Comparison of ENCODE assay signal across 28 cellular contexts in the genomic region with DNA sequence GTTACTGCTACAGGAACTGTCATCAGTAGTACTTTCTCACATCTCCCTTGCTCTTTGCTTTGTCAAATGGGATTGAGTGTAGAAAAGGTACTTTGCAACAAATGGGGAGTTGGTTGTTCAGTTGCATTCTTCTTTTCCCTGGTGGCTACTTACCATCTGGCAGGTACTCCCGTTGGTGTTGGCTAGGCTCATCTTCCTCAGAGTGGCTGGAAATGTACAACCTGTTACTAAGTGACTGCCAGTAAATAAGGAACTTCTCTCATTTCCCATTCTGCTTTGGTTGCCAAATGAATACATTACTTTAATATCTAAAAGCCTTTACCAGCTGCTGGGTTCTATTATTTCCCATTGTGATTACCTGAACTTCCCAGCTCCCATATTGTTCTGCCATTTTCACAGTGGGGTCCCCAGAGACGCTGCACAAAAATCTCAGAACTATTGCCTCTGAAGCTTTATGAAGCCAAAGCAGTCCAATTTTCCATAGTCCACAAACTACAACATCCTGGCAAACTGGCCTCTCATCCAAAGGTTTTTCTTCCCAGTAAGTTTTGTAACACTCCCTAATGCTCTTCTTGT.
DNase-seq lines count a peak whose midpoint lies in the region; ATAC-seq and TF ChIP-seq lines count a peak whose summit lies in the region.
"Had no signal": no experiment of that assay in that cellular context is flagged by ENCODE, and none has a peak within 500 bp of the region (broad histone marks: within the 10 kb centered on the region; RNA-seq: fewer than 3 reads in every experiment).

No MANE protein-coding gene starts in this region.

- H3K4me1 ChIP-seq in gastroesophageal sphincter = peaks cover 0 to 6% (median 0%) of the 10 kb centered on the region in 3 donors

- no peak for TF ChIP-seq CTCF in gastroesophageal sphincter (IDR thresholded peaks at IDR 0.05)

- ATAC-seq in left cardiac atrium (peak; percentile 27 to 36), Right ventricle myocardium inferior (no peak), gastroesophageal sphincter (peak; percentile 45)
- ATAC-seq: CD8-positive, alpha-beta T cell; Panc1 had no signal

- no peaks in the 10 kb centered on the region for H3K27me3 ChIP-seq in gastroesophageal sphincter

- TF ChIP-seq POLR2A in gastroesophageal sphincter (IDR thresholded peaks at IDR 0.05) = no peak

- intact Hi-C loops in left cardiac atrium (cut with DNase I) (no loop called here), Right ventricle myocardium inferior (cut with DNase I) (no loop called here), head of caudate nucleus (cut with DNase I) (no loop called here)

- no peak overlapping the region for H3K27ac ChIP-seq in gastroesophageal sphincter
- H3K27ac ChIP-seq: 22Rv1, C4-2B, GM23248, RWPE1 had no signal

- WGBS in gastroesophageal sphincter (ENCODE audit: low coverage in 1 of 2), 2 donors = 33 to 100% methylated on average over 1 to 2 of the region's 2 CpGs

- peak; percentile 20 for DNase-seq in DMS 273 (lab: John Stamatoyannopoulos, UW; ENCODE audit: unreplicated experiment)
- no peak for DNase-seq in DMS 273 treated with DMSO at 0.1 percent for 48 hours (lab: John Stamatoyannopoulos, UW)
- no peak for DNase-seq in left cardiac atrium
- no peak for DNase-seq in Right ventricle myocardium inferior (ENCODE audit: missing footprints)
- no peak for DNase-seq in HK-2 (ENCODE audit: unreplicated experiment)
- no peak for DNase-seq in head of caudate nucleus
- DNase-seq in SKM-1 (lab: John Stamatoyannopoulos, UW; ENCODE audit: unreplicated experiment) = no peak
- DNase-seq: CD8-positive, alpha-beta T cell; DMS153; DND-41; GM23248; H7; KBM-7; MV-4-11; NCI-H1105; NCI-H1436 treated with DMSO at 0.1 percent for 48 hours; NCI-H187 treated with DMSO at 0.1 percent for 48 hours; NCI-H2107; NCI-H226; NCI-H510A treated with DMSO at 0.1 percent for 48 hours; NCI-H774; SIG-M5; SK-N-SH had no signal

- no peak for TF ChIP-seq EP300 in gastroesophageal sphincter (IDR thresholded peaks at IDR 0.05)

- no peaks in the 10 kb centered on the region for H3K9me3 ChIP-seq in gastroesophageal sphincter
- H3K9me3 ChIP-seq: SK-N-SH had no signal

- no peaks in the 10 kb centered on the region for H3K36me3 ChIP-seq in gastroesophageal sphincter

- H3K4me3 ChIP-seq in gastroesophageal sphincter = no peak overlapping the region
- H3K4me3 ChIP-seq: GM23248 had no signal
